In genomic region chr17:31008374-31009035, GRCh38 we compare ENCODE assay signal across 1 cellular context.
TF ChIP-seq lines count a peak whose summit lies in the region.

No MANE protein-coding gene starts in this region.

TF ChIP-seq in WTC11, 78 proteins besides CTCF, POLR2A, EP300 and RAD21 (continued from another document):
- TF ChIP-seq ZMAT4 (CRISPR knock-in tag; IDR thresholded peaks at IDR 0.05) (no peak), ZNF121 (CRISPR knock-in tag; IDR thresholded peaks at IDR 0.05) (no peak), FOXP1 (CRISPR knock-in tag; IDR thresholded peaks at IDR 0.05; ENCODE audit: borderline replicate concordance) (peak; percentile 77; the same call in 1 of the 2 replicates), ZNF263 (CRISPR knock-in tag; IDR thresholded peaks at IDR 0.05; ENCODE audit: low read depth) (0 out of 2 replicates have a peak, but pooled peaks have one; percentile 12), ZBTB43 (CRISPR knock-in tag; IDR thresholded peaks at IDR 0.05) (peak; percentile 83; the same call in 1 of the 2 replicates), USF2 (CRISPR knock-in tag; IDR thresholded peaks at IDR 0.05) (peak; percentile 37)
TF ChIP-seq in WTC11: peak in this region for 10.
